In the genomic region with DNA sequence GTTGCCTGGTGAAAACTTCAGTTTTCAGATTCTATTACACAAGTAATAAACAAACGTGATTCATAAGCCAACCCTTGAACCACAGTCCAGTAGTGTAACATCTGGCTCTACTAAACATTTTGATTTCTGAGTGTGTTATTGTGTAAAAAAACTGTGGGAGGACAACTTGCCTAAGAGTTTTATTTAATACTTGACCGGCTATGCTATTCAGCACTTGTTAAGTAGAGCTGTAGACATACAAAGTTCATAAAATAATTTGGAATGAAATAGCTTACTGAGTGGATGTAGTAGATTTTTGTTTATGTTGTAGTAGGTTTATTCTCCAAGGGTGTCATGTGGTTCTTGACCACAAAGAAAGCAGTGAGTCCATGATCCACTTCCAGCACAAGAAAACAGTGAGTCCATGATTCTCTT, we compare ENCODE assay signal across 19 cellular contexts. TPM values are rescaled to one million over a fixed set of nuclear protein-coding genes. Genes with fewer than 3 reads are reported as not detected.
DNase-seq lines count a peak whose midpoint lies in the region; ATAC-seq and TF ChIP-seq lines count a peak whose summit lies in the region.
"Had no signal": no experiment of that assay in that cellular context is flagged by ENCODE, and none has a peak within 500 bp of the region (broad histone marks: within the 10 kb centered on the region; RNA-seq: fewer than 3 reads in every experiment).

No MANE protein-coding gene starts in this region.

- TF ChIP-seq POLR2A in erythroblast (IDR thresholded peaks at IDR 0.05; ENCODE audit: low read length), result no peak

- intact Hi-C loops in head of caudate nucleus (cut with DNase I), result no loop called here

- peak; percentile 84 for ATAC-seq in omental fat pad (ENCODE audit: low FRiP score)

- DNase-seq in AG09319 (ENCODE audit: extremely low read depth, low read depth), result peak; percentile 90
- DNase-seq in HS-5 (ENCODE audit: low read depth), result peak; percentile 10
- peak; percentile 96 for DNase-seq in fibroblast of peridontal ligament (ENCODE audit: extremely low read depth)
- no peak for DNase-seq in omental fat pad (ENCODE audit: low spot score)
- no peak for DNase-seq in head of caudate nucleus
- DNase-seq in occipital lobe (lab: John Stamatoyannopoulos, UW), result no peak
- DNase-seq in erythroblast (lab: John Stamatoyannopoulos, UW), result no peak
- DNase-seq in DMS153 (lab: John Stamatoyannopoulos, UW), result no peak
- DNase-seq: activated CD8-positive, alpha-beta memory T cell treated with anti-CD3 and anti-CD28 coated beads, Interleukin-2, amount 50 U/mL, for 4 hours; activated naive CD4-positive, alpha-beta T cell treated with Interleukin-2 at 50 U/mL for 16 hours; glutamatergic neuron; H9; NCI-H1105; NCI-H2171 treated with DMSO at 0.1 percent for 48 hours; SHP77 treated with DMSO at 0.1 percent for 48 hours; substantia nigra had no signal

- TF ChIP-seq CTCF in AG09319 (IDR thresholded peaks at IDR 0.05; ENCODE audit: low read depth, low read length) (no peak), omental fat pad (IDR thresholded peaks at IDR 0.05) (no peak)

RNA-seq across cellular contexts. Expression of gene LVRN, which starts 17.4 kb away (rescaled TPM):
- total RNA-seq in omental fat pad, result 10 to 100 TPM; 14.9 to 39.7 (median 24.8) TPM
- 2.8 TPM for total RNA-seq in occipital lobe

RNA-seq across cellular contexts. Expression of gene ARL14EPL, which starts 52.6 kb away (rescaled TPM):
- not detected for total RNA-seq in omental fat pad
- not detected for total RNA-seq in occipital lobe
- total RNA-seq: cardiac muscle cell; H9; progenitor cell of endocrine pancreas; T-helper 2 cell treated with Interferon-gamma antibody and Interleukin-4, amounts not matched to agents 100 ng/mL and 5 ng/mL, for 36 hours had no signal

Comparison
In these comparisons a context has a peak if more than half of its experiments do, and no peak if none do; other contexts are left out.
1. DNase-seq: peak in AG09319 (single experiment), HS-5 (single experiment) and fibroblast of peridontal ligament (single experiment); none in omental fat pad (single experiment), head of caudate nucleus (0 of 42), occipital lobe (single experiment), erythroblast (0 of 2) and DMS153 (single experiment).